In genomic region chr14:95689441-95689840, GRCh38 we compare ENCODE assay signal across 39 cellular contexts. TPM values are rescaled to one million over a fixed set of nuclear protein-coding genes. Genes with fewer than 3 reads are reported as not detected.
"Had no signal": no experiment of that assay in that cellular context is flagged by ENCODE, and none has a peak within 500 bp of the region (broad histone marks: within the 10 kb centered on the region; RNA-seq: fewer than 3 reads in every experiment).

No MANE protein-coding gene starts in this region.

- ATAC-seq: activated CD8-positive, alpha-beta memory T cell treated with anti-CD3 and anti-CD28 coated beads, Interleukin-2, amount 10 ng/mL, durations not matched to agents 7 days and 5 days; activated CD8-positive, alpha-beta T cell treated with anti-CD3 and anti-CD28 coated beads for 36 hours; activated naive CD8-positive, alpha-beta T cell treated with anti-CD3 and anti-CD28 coated beads, Interleukin-2, amount 50 U/mL, for 24 hours; activated T-cell treated with anti-CD3 and anti-CD28 coated beads, Interleukin-2, amount 50 U/mL, for 4 hours; activated T-cell treated with anti-CD3 and anti-CD28 coated beads, Interleukin-2, amount 50 U/mL, for 72 hours; activated T-helper 17 cell treated with anti-CD3 and anti-CD28 coated beads, Interleukin-2, amount 50 U/mL, for 72 hours; body of pancreas; T-cell; T-helper 17 cell had no signal

- H3K9me3 Mint-ChIP-seq: activated B cell treated with CpG ODN at 0.5 μM for 24 hours; activated CD4-positive, alpha-beta memory T cell treated with anti-CD3 and anti-CD28 coated beads for 36 hours; activated CD4-positive, alpha-beta T cell treated with anti-CD3 and anti-CD28 coated beads, Interleukin-2, amount 10 ng/mL, durations not matched to agents 24 days and 14 days; activated CD8-positive, alpha-beta T cell treated with anti-CD3 and anti-CD28 coated beads for 36 hours; activated naive CD4-positive, alpha-beta T cell treated with anti-CD3 and anti-CD28 coated beads, Interleukin-2, amount 10 ng/mL, durations not matched to agents 7 days and 5 days; activated naive CD4-positive, alpha-beta T cell treated with anti-CD3 and anti-CD28 coated beads, Interleukin-2, amount 50 U/mL, for 24 hours; activated naive CD8-positive, alpha-beta T cell treated with anti-CD3 and anti-CD28 coated beads, Interleukin-2, amount 10 ng/mL, durations not matched to agents 7 days and 5 days; activated naive CD8-positive, alpha-beta T cell treated with anti-CD3 and anti-CD28 coated beads, Interleukin-2, amount 50 U/mL, for 24 hours; activated T-cell treated with anti-CD3 and anti-CD28 coated beads, Interleukin-2, amount 50 U/mL, for 4 hours; activated T-cell treated with anti-CD3 and anti-CD28 coated beads, Interleukin-2, amount 50 U/mL, for 72 hours; activated T-helper 1 cell treated with anti-CD3 and anti-CD28 coated beads, Interleukin-12 subunit alpha, Interleukin-12 subunit beta, Interleukin-2, Interleukin-4 antibody, amounts not matched to agents 30 ng/mL and 10 ng/mL and 1 ng/mL, durations not matched to agents 14 hours and 24 hours and 36 hours; activated T-helper 17 cell treated with anti-CD3 and anti-CD28 coated beads, Interleukin-2, amount 50 U/mL, for 72 hours; T-cell had no signal

- H3K9me3 ChIP-seq: body of pancreas, breast epithelium had no signal

- H3K36me3 ChIP-seq: brain microvascular endothelial cell, breast epithelium had no signal

- H3K4me3 Mint-ChIP-seq: activated B cell treated with CpG ODN at 0.5 μM for 24 hours; activated CD4-positive, alpha-beta memory T cell treated with anti-CD3 and anti-CD28 coated beads for 36 hours; activated CD4-positive, alpha-beta T cell treated with anti-CD3 and anti-CD28 coated beads, Interleukin-2, amount 10 ng/mL, durations not matched to agents 24 days and 14 days; activated CD8-positive, alpha-beta memory T cell treated with anti-CD3 and anti-CD28 coated beads, Interleukin-2, amount 10 ng/mL, durations not matched to agents 7 days and 5 days; activated CD8-positive, alpha-beta T cell treated with anti-CD3 and anti-CD28 coated beads for 36 hours; activated naive CD4-positive, alpha-beta T cell treated with anti-CD3 and anti-CD28 coated beads, Interleukin-2, amount 10 ng/mL, durations not matched to agents 7 days and 5 days; activated naive CD4-positive, alpha-beta T cell treated with anti-CD3 and anti-CD28 coated beads, Interleukin-2, amount 50 U/mL, for 24 hours; activated naive CD8-positive, alpha-beta T cell; activated naive CD8-positive, alpha-beta T cell treated with anti-CD3 and anti-CD28 coated beads, Interleukin-2, amount 10 ng/mL, durations not matched to agents 7 days and 5 days; activated naive CD8-positive, alpha-beta T cell treated with anti-CD3 and anti-CD28 coated beads, Interleukin-2, amount 50 U/mL, for 24 hours; activated T-cell treated with anti-CD3 and anti-CD28 coated beads, Interleukin-2, amount 50 U/mL, for 4 hours; activated T-cell treated with anti-CD3 and anti-CD28 coated beads, Interleukin-2, amount 50 U/mL, for 72 hours; activated T-helper 1 cell treated with anti-CD3 and anti-CD28 coated beads, Interleukin-12 subunit alpha, Interleukin-12 subunit beta, Interleukin-2, Interleukin-4 antibody, amounts not matched to agents 30 ng/mL and 10 ng/mL and 1 ng/mL, durations not matched to agents 14 hours and 24 hours and 36 hours; activated T-helper 17 cell treated with anti-CD3 and anti-CD28 coated beads, Interleukin-2, amount 50 U/mL, for 72 hours; T-cell; T-helper 17 cell had no signal

- H3K27me3 Mint-ChIP-seq: activated CD4-positive, alpha-beta T cell treated with anti-CD3 and anti-CD28 coated beads, Interleukin-2, amount 10 ng/mL, durations not matched to agents 24 days and 14 days; activated CD8-positive, alpha-beta memory T cell treated with anti-CD3 and anti-CD28 coated beads, Interleukin-2, amount 10 ng/mL, durations not matched to agents 7 days and 5 days had no signal

- H3K4me3 ChIP-seq: body of pancreas, breast epithelium had no signal

- H3K36me3 Mint-ChIP-seq: activated CD4-positive, alpha-beta memory T cell treated with anti-CD3 and anti-CD28 coated beads for 36 hours; activated CD8-positive, alpha-beta memory T cell treated with anti-CD3 and anti-CD28 coated beads, Interleukin-2, amount 10 ng/mL, durations not matched to agents 7 days and 5 days; activated naive CD4-positive, alpha-beta T cell treated with anti-CD3 and anti-CD28 coated beads, Interleukin-2, amount 10 ng/mL, durations not matched to agents 7 days and 5 days; activated naive CD4-positive, alpha-beta T cell treated with anti-CD3 and anti-CD28 coated beads, Interleukin-2, amount 50 U/mL, for 24 hours; activated naive CD8-positive, alpha-beta T cell; activated naive CD8-positive, alpha-beta T cell treated with anti-CD3 and anti-CD28 coated beads, Interleukin-2, amount 10 ng/mL, durations not matched to agents 7 days and 5 days; T-cell had no signal

- H3K27ac Mint-ChIP-seq: activated B cell treated with CpG ODN at 0.5 μM for 24 hours; activated CD4-positive, alpha-beta memory T cell treated with anti-CD3 and anti-CD28 coated beads for 36 hours; activated CD4-positive, alpha-beta T cell treated with anti-CD3 and anti-CD28 coated beads, Interleukin-2, amount 10 ng/mL, durations not matched to agents 24 days and 14 days; activated CD8-positive, alpha-beta memory T cell treated with anti-CD3 and anti-CD28 coated beads, Interleukin-2, amount 10 ng/mL, durations not matched to agents 7 days and 5 days; activated CD8-positive, alpha-beta T cell treated with anti-CD3 and anti-CD28 coated beads for 36 hours; activated naive CD4-positive, alpha-beta T cell treated with anti-CD3 and anti-CD28 coated beads, Interleukin-2, amount 10 ng/mL, durations not matched to agents 7 days and 5 days; activated naive CD4-positive, alpha-beta T cell treated with anti-CD3 and anti-CD28 coated beads, Interleukin-2, amount 50 U/mL, for 24 hours; activated naive CD8-positive, alpha-beta T cell; activated naive CD8-positive, alpha-beta T cell treated with anti-CD3 and anti-CD28 coated beads, Interleukin-2, amount 10 ng/mL, durations not matched to agents 7 days and 5 days; activated naive CD8-positive, alpha-beta T cell treated with anti-CD3 and anti-CD28 coated beads, Interleukin-2, amount 50 U/mL, for 24 hours; activated T-cell treated with anti-CD3 and anti-CD28 coated beads, Interleukin-2, amount 50 U/mL, for 72 hours; activated T-helper 1 cell treated with anti-CD3 and anti-CD28 coated beads, Interleukin-12 subunit alpha, Interleukin-12 subunit beta, Interleukin-2, Interleukin-4 antibody, amounts not matched to agents 30 ng/mL and 10 ng/mL and 1 ng/mL, durations not matched to agents 14 hours and 24 hours and 36 hours; activated T-helper 17 cell treated with anti-CD3 and anti-CD28 coated beads, Interleukin-2, amount 50 U/mL, for 72 hours; T-cell; T-helper 17 cell had no signal

- H3K27me3 ChIP-seq: body of pancreas, brain microvascular endothelial cell had no signal

- DNase-seq: activated B cell treated with CpG ODN at 0.5 μM for 24 hours; activated CD4-positive, alpha-beta memory T cell treated with anti-CD3 and anti-CD28 coated beads for 36 hours; activated CD4-positive, alpha-beta T cell treated with anti-CD3 and anti-CD28 coated beads for 4 hours; activated CD4-positive, alpha-beta T cell treated with anti-CD3 and anti-CD28 coated beads, Interleukin-2, amount 10 ng/mL, durations not matched to agents 24 days and 14 days; activated CD4-positive, alpha-beta T cell treated with anti-CD3 and anti-CD28 coated beads, Interleukin-2, amount 50 U/mL, for 1 hour; activated CD4-positive, alpha-beta T cell treated with anti-CD3 and anti-CD28 coated beads, Interleukin-2, amount 50 U/mL, for 4 hours; activated CD4-positive, CD25-positive, alpha-beta regulatory T cell treated with anti-CD3 and anti-CD28 coated beads, Interleukin-2, amount 50 U/mL, for 72 hours; activated CD8-positive, alpha-beta memory T cell treated with anti-CD3 and anti-CD28 coated beads, Interleukin-2, amount 10 ng/mL, durations not matched to agents 7 days and 5 days; activated CD8-positive, alpha-beta T cell treated with anti-CD3 and anti-CD28 coated beads for 36 hours; activated effector memory CD4-positive, alpha-beta T cell treated with Interleukin-2 at 50 U/mL for 16 hours; activated gamma-delta T cell; activated naive CD4-positive, alpha-beta T cell treated with anti-CD3 and anti-CD28 coated beads, Interleukin-2, amount 10 ng/mL, durations not matched to agents 7 days and 5 days; activated naive CD4-positive, alpha-beta T cell treated with Interleukin-2 at 50 U/mL for 16 hours; activated naive CD8-positive, alpha-beta T cell treated with anti-CD3 and anti-CD28 coated beads, Interleukin-2, amount 10 ng/mL, durations not matched to agents 7 days and 5 days; activated naive CD8-positive, alpha-beta T cell treated with anti-CD3 and anti-CD28 coated beads, Interleukin-2, amount 50 U/mL, for 24 hours; activated T-cell treated with anti-CD3 and anti-CD28 coated beads for 4 hours; activated T-cell treated with anti-CD3 and anti-CD28 coated beads, Interleukin-2, amount 50 U/mL, for 1 hour; activated T-cell treated with anti-CD3 and anti-CD28 coated beads, Interleukin-2, amount 50 U/mL, for 4 hours; activated T-cell treated with anti-CD3 and anti-CD28 coated beads, Interleukin-2, amount 50 U/mL, for 72 hours; amniotic stem cell; aorta; body of pancreas; brain microvascular endothelial cell; central memory CD4-positive, alpha-beta T cell; T-cell; T-helper 17 cell; T1000 had no signal

- H3K4me1 Mint-ChIP-seq: activated CD4-positive, alpha-beta T cell treated with anti-CD3 and anti-CD28 coated beads, Interleukin-2, amount 10 ng/mL, durations not matched to agents 24 days and 14 days; activated CD8-positive, alpha-beta memory T cell treated with anti-CD3 and anti-CD28 coated beads, Interleukin-2, amount 10 ng/mL, durations not matched to agents 7 days and 5 days; activated naive CD4-positive, alpha-beta T cell treated with anti-CD3 and anti-CD28 coated beads, Interleukin-2, amount 10 ng/mL, durations not matched to agents 7 days and 5 days; activated naive CD4-positive, alpha-beta T cell treated with anti-CD3 and anti-CD28 coated beads, Interleukin-2, amount 50 U/mL, for 24 hours; activated naive CD8-positive, alpha-beta T cell treated with anti-CD3 and anti-CD28 coated beads, Interleukin-2, amount 10 ng/mL, durations not matched to agents 7 days and 5 days; activated T-helper 17 cell treated with anti-CD3 and anti-CD28 coated beads, Interleukin-2, amount 50 U/mL, for 72 hours had no signal

- H3K4me1 ChIP-seq: body of pancreas, breast epithelium had no signal

- H3K27ac ChIP-seq: body of pancreas, brain microvascular endothelial cell, breast epithelium, VCaP had no signal

RNA-seq across cellular contexts. Expression of gene TCL1B, which starts 3.2 kb away (rescaled TPM):
- total RNA-seq: activated CD4-positive, alpha-beta memory T cell treated with anti-CD3 and anti-CD28 coated beads for 36 hours; activated CD4-positive, alpha-beta T cell treated with anti-CD3 and anti-CD28 coated beads, Interleukin-2, amount 10 ng/mL, durations not matched to agents 24 days and 14 days; activated CD8-positive, alpha-beta memory T cell treated with anti-CD3 and anti-CD28 coated beads, Interleukin-2, amount 10 ng/mL, durations not matched to agents 7 days and 5 days; activated CD8-positive, alpha-beta T cell treated with anti-CD3 and anti-CD28 coated beads for 36 hours; activated naive CD8-positive, alpha-beta T cell treated with anti-CD3 and anti-CD28 coated beads, Interleukin-2, amount 10 ng/mL, durations not matched to agents 7 days and 5 days; activated T-cell treated with anti-CD3 and anti-CD28 coated beads, Interleukin-2, amount 50 U/mL, for 4 hours; activated T-cell treated with anti-CD3 and anti-CD28 coated beads, Interleukin-2, amount 50 U/mL, for 72 hours; activated T-helper 1 cell treated with anti-CD3 and anti-CD28 coated beads, Interleukin-12 subunit alpha, Interleukin-12 subunit beta, Interleukin-2, Interleukin-4 antibody, amounts not matched to agents 30 ng/mL and 10 ng/mL and 1 ng/mL, durations not matched to agents 14 hours and 24 hours and 36 hours; activated T-helper 17 cell treated with anti-CD3 and anti-CD28 coated beads, Interleukin-2, amount 50 U/mL, for 72 hours; aorta; astrocyte; body of pancreas; breast epithelium; cardiac septum; cerebellum; T-helper 1 cell treated with Interleukin-12 subunit alpha and Interleukin-12 subunit beta and Interleukin-4 antibody, amounts not matched to agents 30 ng/mL and 1 ng/mL, for 36 hours; T-helper 17 cell; T-helper 2 cell treated with Interferon-gamma antibody and Interleukin-4, amounts not matched to agents 100 ng/mL and 5 ng/mL, for 36 hours had no signal
- polyA plus RNA-seq: adipose tissue, aorta had no signal

RNA-seq across cellular contexts. Expression of gene TCL1A, which starts 24.5 kb away (rescaled TPM):
- total RNA-seq: activated CD4-positive, alpha-beta memory T cell treated with anti-CD3 and anti-CD28 coated beads for 36 hours; activated CD4-positive, alpha-beta T cell treated with anti-CD3 and anti-CD28 coated beads, Interleukin-2, amount 10 ng/mL, durations not matched to agents 24 days and 14 days; activated CD8-positive, alpha-beta memory T cell treated with anti-CD3 and anti-CD28 coated beads, Interleukin-2, amount 10 ng/mL, durations not matched to agents 7 days and 5 days; activated T-helper 1 cell treated with anti-CD3 and anti-CD28 coated beads, Interleukin-12 subunit alpha, Interleukin-12 subunit beta, Interleukin-2, Interleukin-4 antibody, amounts not matched to agents 30 ng/mL and 10 ng/mL and 1 ng/mL, durations not matched to agents 14 hours and 24 hours and 36 hours; activated T-helper 17 cell treated with anti-CD3 and anti-CD28 coated beads, Interleukin-2, amount 50 U/mL, for 72 hours; aorta; astrocyte; body of pancreas; breast epithelium; cardiac septum; cerebellum; T-helper 1 cell treated with Interleukin-12 subunit alpha and Interleukin-12 subunit beta and Interleukin-4 antibody, amounts not matched to agents 30 ng/mL and 1 ng/mL, for 36 hours; T-helper 2 cell treated with Interferon-gamma antibody and Interleukin-4, amounts not matched to agents 100 ng/mL and 5 ng/mL, for 36 hours had no signal
- polyA plus RNA-seq: aorta had no signal
